In the genomic region with DNA sequence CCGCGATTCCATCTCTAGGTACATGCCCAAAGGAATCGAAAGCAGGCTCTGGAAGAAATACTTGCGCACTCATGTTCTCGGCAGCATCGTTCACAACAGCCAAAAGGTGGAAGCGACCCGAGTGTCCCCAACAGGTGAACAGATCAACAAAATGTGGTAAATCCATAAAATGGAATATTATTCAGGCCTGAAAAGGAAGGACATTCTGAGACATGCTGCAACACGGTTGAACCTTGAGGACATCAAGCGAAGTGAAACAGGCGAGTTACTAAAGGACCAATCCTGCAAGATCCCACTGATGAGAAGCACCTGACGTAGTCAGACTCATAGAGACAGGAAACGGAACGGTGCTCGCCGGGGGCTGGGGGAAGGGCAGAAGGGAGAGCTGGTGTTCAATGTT, we compare ENCODE assay signal across 32 cellular contexts. TPM values are rescaled to one million over a fixed set of nuclear protein-coding genes. Genes with fewer than 3 reads are reported as not detected.
"Had no signal": no experiment of that assay in that cellular context is flagged by ENCODE, and none has a peak within 500 bp of the region (broad histone marks: within the 10 kb centered on the region; RNA-seq: fewer than 3 reads in every experiment).

No MANE protein-coding gene starts in this region.

- H3K9me3 Mint-ChIP-seq: dendritic cell treated with granulocyte-macrophage colony-stimulating factor and Interleukin-4, amounts not matched to agents 40 ng/mL and 50 ng/mL, for 4 days had no signal

- H3K4me1 ChIP-seq: esophagus squamous epithelium, gastrocnemius medialis, heart right ventricle, left lung, lower lobe of right lung had no signal

- DNase-seq: cortex of kidney; effector CD8-positive, alpha-beta T cell; effector memory CD8-positive, alpha-beta T cell; endodermal cell; erythroblast; esophagus squamous epithelium; foreskin fibroblast; foreskin melanocyte; gastrocnemius medialis; glutamatergic neuron; head of caudate nucleus; heart right ventricle; hippocampal formation; left cardiac atrium; left ventricle myocardium superior; lower lobe of right lung; mesenchymal stem cell; mucosa of descending colon; naive B cell; naive thymus-derived CD8-positive, alpha-beta T cell had no signal

- H3K36me3 Mint-ChIP-seq: mesothelial cell of epicardium; naive thymus-derived CD8-positive, alpha-beta T cell had no signal

- H3K4me3 Mint-ChIP-seq: dendritic cell treated with granulocyte-macrophage colony-stimulating factor and Interleukin-4, amounts not matched to agents 40 ng/mL and 50 ng/mL, for 4 days; effector memory CD8-positive, alpha-beta T cell; endodermal cell; mesothelial cell of epicardium; naive thymus-derived CD8-positive, alpha-beta T cell had no signal

- H3K4me1 Mint-ChIP-seq: endodermal cell; mesothelial cell of epicardium; naive B cell; naive thymus-derived CD8-positive, alpha-beta T cell had no signal

- H3K27ac ChIP-seq: epithelial cell of prostate, esophagus squamous epithelium, gastrocnemius medialis, heart right ventricle, left lung, lower lobe of right lung had no signal

- H3K9me3 ChIP-seq: esophagus squamous epithelium, gastrocnemius medialis, lower lobe of right lung, mucosa of descending colon had no signal

- H3K36me3 ChIP-seq: esophagus squamous epithelium, gastrocnemius medialis, heart right ventricle, left lung, lower lobe of right lung had no signal

- H3K27ac Mint-ChIP-seq: dendritic cell treated with granulocyte-macrophage colony-stimulating factor and Interleukin-4, amounts not matched to agents 40 ng/mL and 50 ng/mL, for 4 days; effector memory CD8-positive, alpha-beta T cell; endodermal cell; mesothelial cell of epicardium; naive B cell; naive thymus-derived CD8-positive, alpha-beta T cell had no signal

- H3K4me3 ChIP-seq: esophagus squamous epithelium, gastrocnemius medialis, heart right ventricle, left lung, lower lobe of right lung, mucosa of descending colon had no signal

- ATAC-seq: effector memory CD8-positive, alpha-beta T cell; esophagus mucosa; gastrocnemius medialis; heart right ventricle; left cardiac atrium; left lung; left ventricle myocardium superior; lower lobe of right lung; mucosa of descending colon; naive thymus-derived CD8-positive, alpha-beta T cell had no signal

- FAIRE-seq: endometrium, islet of Langerhans, keratinocyte had no signal

RNA-seq across cellular contexts. Expression of a gene that starts 17.5 kb away (rescaled TPM):
- total RNA-seq: dermis microvascular lymphatic vessel endothelial cell; glomerular endothelial cell; lung microvascular endothelial cell; myocyte; naive thymus-derived CD8-positive, alpha-beta T cell had no signal
- polyA plus RNA-seq: keratinocyte; naive thymus-derived CD8-positive, alpha-beta T cell had no signal
